In the genomic region with DNA sequence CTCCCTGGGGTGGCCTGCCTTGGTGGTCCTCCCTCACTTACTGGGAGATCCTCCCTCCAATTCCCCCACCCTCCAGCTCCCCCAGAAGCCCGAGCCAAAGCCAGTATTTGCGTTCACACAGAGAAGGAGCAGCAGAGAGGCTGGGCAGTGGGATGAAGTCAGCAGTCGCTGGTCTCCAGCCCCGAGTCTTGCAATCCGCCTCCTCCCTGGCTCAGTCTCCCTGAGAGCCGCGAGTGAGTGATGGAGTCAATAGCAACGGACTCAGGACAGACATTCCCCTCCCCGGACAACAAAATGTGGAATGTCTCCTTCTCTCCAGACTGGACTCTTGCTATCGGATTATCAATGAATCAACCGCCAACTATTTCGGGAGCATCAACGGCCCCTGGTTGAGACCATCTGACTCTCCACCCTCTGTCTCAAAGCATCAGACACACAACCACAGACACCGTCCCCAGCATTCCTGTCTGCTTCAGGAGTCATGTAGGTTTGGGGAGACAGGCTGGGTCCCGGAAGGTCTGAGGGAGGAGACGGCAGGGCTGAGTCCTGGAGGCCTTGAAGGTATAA, we compare ENCODE assay signal across 10 cellular contexts.
DNase-seq lines count a peak whose midpoint lies in the region; ATAC-seq and TF ChIP-seq lines count a peak whose summit lies in the region.
"Had no signal": no experiment of that assay in that cellular context is flagged by ENCODE, and none has a peak within 500 bp of the region (broad histone marks: within the 10 kb centered on the region; RNA-seq: fewer than 3 reads in every experiment).

No MANE protein-coding gene starts in this region.

- TF ChIP-seq CTCF in IMR-90 (conservative IDR thresholded peaks at IDR 0.05; ENCODE audit: low read depth, low read length) (no peak), colonic mucosa (IDR thresholded peaks at IDR 0.05) (no peak), testis (IDR thresholded peaks at IDR 0.05) (no peak)

- H4K91ac ChIP-seq in IMR-90 (ENCODE audit: insufficient read depth, low read depth, low read length): peak overlapping the region; percentile 96

- H2AFZ ChIP-seq in IMR-90 (replicated peaks; ENCODE audit: low read length, poor library complexity): peak overlapping the region; percentile 86

- H3K27me3 ChIP-seq in IMR-90 (ENCODE audit: control insufficient read depth, insufficient read depth, low read length): no peaks in the 10 kb centered on the region
- H3K27me3 ChIP-seq in colonic mucosa: no peaks in the 10 kb centered on the region
- no peaks in the 10 kb centered on the region for H3K27me3 ChIP-seq in mesendoderm (ENCODE audit: insufficient read depth, low read length, poor library complexity)
- no peaks in the 10 kb centered on the region for H3K27me3 ChIP-seq in testis

- H3K4me3 ChIP-seq in IMR-90 (ENCODE audit: insufficient read depth, low read depth, low read length) (peak overlapping the region; percentile 46), colonic mucosa (no peak overlapping the region), mesendoderm (ENCODE audit: low read length) (no peak overlapping the region), testis (no peak overlapping the region)

- H3K4ac ChIP-seq in IMR-90 (ENCODE audit: low read depth, low read length) (peak overlapping the region; percentile 98), mesendoderm (ENCODE audit: low read depth, low read length) (no peak overlapping the region)

- H3K27ac ChIP-seq in IMR-90 (ENCODE audit: insufficient read depth, low read length) (peak overlapping the region; percentile 91), colonic mucosa (peak overlapping the region; percentile 74), mesendoderm (ENCODE audit: low read depth, low read length) (no peak overlapping the region), testis (peak overlapping the region; percentile 73 to 84)

- peak overlapping the region; percentile 98 for H3K14ac ChIP-seq in IMR-90 (replicated peaks; ENCODE audit: low read depth, low read length)

- peak overlapping the region; percentile 90 for H4K5ac ChIP-seq in IMR-90 (ENCODE audit: low read depth, low read length)
- no peak overlapping the region for H4K5ac ChIP-seq in mesendoderm (ENCODE audit: low read length)

- H2BK5ac ChIP-seq in IMR-90 (ENCODE audit: low read depth, low read length, poor library complexity, severe bottlenecking): peak overlapping the region; percentile 94
- no peak overlapping the region for H2BK5ac ChIP-seq in mesendoderm (ENCODE audit: low read length)

- H3K4me1 ChIP-seq in IMR-90 (ENCODE audit: control insufficient read depth, insufficient read depth, low read length) (peaks cover 22% of the 10 kb centered on the region), colonic mucosa (no peaks in the 10 kb centered on the region), mesendoderm (ENCODE audit: control insufficient read depth, low read depth, low read length) (no peaks in the 10 kb centered on the region), testis (peaks cover 23% of the 10 kb centered on the region)

- peak overlapping the region; percentile 72 for H2BK20ac ChIP-seq in IMR-90 (ENCODE audit: low read depth, low read length)

- peaks cover 37 to 68% of the 10 kb centered on the region in 2 experiments for H3K79me1 ChIP-seq in IMR-90 (ENCODE audit: low read depth in 1 of 2, low read length in 2 of 2)
- H3K79me1 ChIP-seq in mesendoderm (ENCODE audit: low read length): no peaks in the 10 kb centered on the region

- peak overlapping the region; percentile 67 for H3K18ac ChIP-seq in IMR-90 (ENCODE audit: low read depth, low read length)
- H3K18ac ChIP-seq in mesendoderm (ENCODE audit: low read length): peak overlapping the region; percentile 5

- H3K36me3 ChIP-seq in IMR-90 (ENCODE audit: control insufficient read depth, insufficient read depth, low read length) (peaks cover 4% of the 10 kb centered on the region; the same call in 1 of the 2 replicates), colonic mucosa (no peaks in the 10 kb centered on the region), mesendoderm (ENCODE audit: control insufficient read depth, insufficient read depth, low read length) (no peaks in the 10 kb centered on the region), testis (ENCODE audit: low read depth, missing control alignments) (no peaks in the 10 kb centered on the region)

- BruUV-seq in IMR-90 (replicated peaks; lab: Mats Ljungman, UMichigan): no TSS peak

- peak overlapping the region; percentile 89; the same call in 2 of the 3 replicates for H2BK15ac ChIP-seq in IMR-90 (ENCODE audit: low read depth, low read length)
- no peak overlapping the region for H2BK15ac ChIP-seq in mesendoderm (replicated peaks; ENCODE audit: low read depth)

- in situ Hi-C loops in IMR-90 (cut with MboI; ENCODE audit: low sequenced_read_pairs): no loop called here

- H2AK9ac ChIP-seq in IMR-90 (replicated peaks; ENCODE audit: low read depth, low read length, poor library complexity): peak overlapping the region; percentile 100

- DNase-seq in IMR-90 (peak; percentile 95), colonic mucosa (no peak), mesendoderm (peak; percentile 24), testis (peak; percentile 68), MV-4-11 (lab: John Stamatoyannopoulos, UW) (no peak), NCI-H146 treated with DMSO at 0.1 percent for 48 hours (lab: John Stamatoyannopoulos, UW; ENCODE audit: unreplicated experiment) (no peak)
- DNase-seq: NCI-H446 treated with DMSO at 0.1 percent for 48 hours; stimulated activated CD4-positive, alpha-beta T cell treated with anti-CD3 and anti-CD28 coated beads, Interleukin-4, amount 100 ng/mL, for 24 hours had no signal

- peak overlapping the region; percentile 95 for H3K23ac ChIP-seq in IMR-90 (ENCODE audit: low read depth, low read length)
- H3K23ac ChIP-seq in mesendoderm (ENCODE audit: low read length): no peak overlapping the region

- CTCF ChIA-PET in IMR-90 (lab: Yijun Ruan, JAX): interaction anchor here (1.0 kb wide), 1 partner anchor 11 kb away, joined by 3 read pairs; no protein-coding TSS in a partner anchor

- H3K9me1 ChIP-seq in IMR-90 (ENCODE audit: insufficient read depth, low read length): peaks cover 15% of the 10 kb centered on the region

- H3K9me3 ChIP-seq in IMR-90 (ENCODE audit: control insufficient read depth, insufficient read depth, low read length) (no peaks in the 10 kb centered on the region), colonic mucosa (no peaks in the 10 kb centered on the region), testis (no peaks in the 10 kb centered on the region)

- no peaks in the 10 kb centered on the region for H3K79me2 ChIP-seq in mesendoderm (ENCODE audit: control insufficient read depth, insufficient read depth, low read length)

- peak overlapping the region; percentile 78 for H3K4me2 ChIP-seq in IMR-90 (ENCODE audit: low read depth, low read length)
- H3K4me2 ChIP-seq in mesendoderm (ENCODE audit: low read length): no peak overlapping the region

- WGBS in IMR-90 (ENCODE audit: extremely low coverage in 2 of 2, insufficient read length in 1 of 2), 2 experiments: 7% methylated on average over 5 of the region's 16 CpGs; no CpG with 5 or more reads in 1 of the 2 experiments
- WGBS in mesendoderm (ENCODE audit: extremely low coverage, insufficient coverage, low lambda C conversion rate): no CpG with 5 or more reads among the region's 16 CpGs
- 47 to 61% methylated on average over 15 to 16 of the region's 16 CpGs for WGBS in testis, 2 donors

- intact Hi-C loops in IMR-90 (cut with micrococcal nuclease) (loop anchor here (1.0 to 5.0 kb wide), 2 partner anchors 16 to 60 kb away; no protein-coding TSS in a partner anchor), colonic mucosa (cut with DNase I) (no loop called here), testis (cut with DNase I; ENCODE audit: low total_unique reads) (loop anchor here (5.0 kb wide), 1 partner anchor 75 kb away; no protein-coding TSS in a partner anchor)

- H2BK120ac ChIP-seq in IMR-90 (ENCODE audit: low read depth, low read length): peak overlapping the region; percentile 86
- no peak overlapping the region for H2BK120ac ChIP-seq in mesendoderm (ENCODE audit: low read depth, low read length)

- POLR2A ChIA-PET in IMR-90 (lab: Charles Lee; ENCODE audit: unreplicated experiment): no interaction called here

- H3K56ac ChIP-seq in IMR-90 (ENCODE audit: extremely low read depth, insufficient read depth, low read length) (peak overlapping the region; percentile 97), mesendoderm (ENCODE audit: low read length) (no peak overlapping the region)

- TF ChIP-seq RAD21 in IMR-90 (IDR thresholded peaks at IDR 0.05; ENCODE audit: low read length): peak; percentile 9

- peak overlapping the region; percentile 98 for H4K8ac ChIP-seq in IMR-90 (ENCODE audit: low read depth in 2 of 2, low read length in 2 of 2)
- no peak overlapping the region for H4K8ac ChIP-seq in mesendoderm (ENCODE audit: low read depth, low read length)

- dilution Hi-C loops in IMR-90 (cut with HindIII; ENCODE audit: low sequenced_read_pairs, unreplicated experiment): loop anchor here (10.0 kb wide), 1 partner anchor 62 kb away; no protein-coding TSS in a partner anchor

- TF ChIP-seq POLR2A in IMR-90 (IDR thresholded peaks at IDR 0.05; ENCODE audit: low read depth, low read length) (peak; percentile 95), testis (IDR thresholded peaks at IDR 0.05) (no peak)

- H3K9ac ChIP-seq in IMR-90 (ENCODE audit: low read depth, low read length): peak overlapping the region; percentile 85
- peak overlapping the region in 1 of 2 donors; percentile 37 for H3K9ac ChIP-seq in colonic mucosa (ENCODE audit: low read depth in 2 of 2, low read length in 2 of 2)
- no peak overlapping the region for H3K9ac ChIP-seq in mesendoderm (ENCODE audit: low read length)

- no peaks in the 10 kb centered on the region for H4K20me1 ChIP-seq in IMR-90 (ENCODE audit: insufficient read depth, low read length)

- ATAC-seq in IMR-90 (ENCODE audit: low read depth) (peak; percentile 55), HG03139 (IDR thresholded peaks at IDR 0.05; ENCODE audit: unreplicated experiment) (no peak), HG02973 (IDR thresholded peaks at IDR 0.05; ENCODE audit: unreplicated experiment) (no peak)

- H2AK5ac ChIP-seq in IMR-90 (ENCODE audit: low read depth, low read length): peak overlapping the region; percentile 99
- H2AK5ac ChIP-seq in mesendoderm (ENCODE audit: low read length): no peak overlapping the region

TF ChIP-seq in IMR-90, 13 proteins besides CTCF, POLR2A, EP300 and RAD21 (continues in another document):
- TF ChIP-seq FOS (IDR thresholded peaks at IDR 0.05; ENCODE audit: low read depth, low read length): peak; percentile 88
- TF ChIP-seq MAFK (IDR thresholded peaks at IDR 0.05; ENCODE audit: low read depth, low read length): no peak
- TF ChIP-seq RCOR1 (IDR thresholded peaks at IDR 0.05; ENCODE audit: insufficient replicate concordance, low read length): no peak
- TF ChIP-seq RFX5 (IDR thresholded peaks at IDR 0.05; ENCODE audit: low read depth, low read length): peak; percentile 9; the same call in 1 of the 2 replicates
- TF ChIP-seq CEBPB (IDR thresholded peaks at IDR 0.05; ENCODE audit: low read depth, low read length): peak; percentile 74
- peak; percentile 57 for TF ChIP-seq BHLHE40 (IDR thresholded peaks at IDR 0.05; ENCODE audit: low read depth, low read length)
- TF ChIP-seq MAZ (IDR thresholded peaks at IDR 0.05; ENCODE audit: borderline replicate concordance, low read depth, low read length): 0 out of 2 replicates have a peak, but pooled peaks have one; percentile 45
- no peak for TF ChIP-seq NFE2L2 (IDR thresholded peaks at IDR 0.05; ENCODE audit: low read depth, low read length)

Comparison
In these comparisons a context has a peak if more than half of its experiments do, and no peak if none do; other contexts are left out.
1. DNase-seq: peak in IMR-90 (single experiment), mesendoderm (single experiment) and testis (single experiment); none in colonic mucosa (single experiment), MV-4-11 (single experiment) and NCI-H146 treated with DMSO at 0.1 percent for 48 hours (single experiment).